Comparison of ENCODE assay signal across 2 cellular contexts in the genomic region with DNA sequence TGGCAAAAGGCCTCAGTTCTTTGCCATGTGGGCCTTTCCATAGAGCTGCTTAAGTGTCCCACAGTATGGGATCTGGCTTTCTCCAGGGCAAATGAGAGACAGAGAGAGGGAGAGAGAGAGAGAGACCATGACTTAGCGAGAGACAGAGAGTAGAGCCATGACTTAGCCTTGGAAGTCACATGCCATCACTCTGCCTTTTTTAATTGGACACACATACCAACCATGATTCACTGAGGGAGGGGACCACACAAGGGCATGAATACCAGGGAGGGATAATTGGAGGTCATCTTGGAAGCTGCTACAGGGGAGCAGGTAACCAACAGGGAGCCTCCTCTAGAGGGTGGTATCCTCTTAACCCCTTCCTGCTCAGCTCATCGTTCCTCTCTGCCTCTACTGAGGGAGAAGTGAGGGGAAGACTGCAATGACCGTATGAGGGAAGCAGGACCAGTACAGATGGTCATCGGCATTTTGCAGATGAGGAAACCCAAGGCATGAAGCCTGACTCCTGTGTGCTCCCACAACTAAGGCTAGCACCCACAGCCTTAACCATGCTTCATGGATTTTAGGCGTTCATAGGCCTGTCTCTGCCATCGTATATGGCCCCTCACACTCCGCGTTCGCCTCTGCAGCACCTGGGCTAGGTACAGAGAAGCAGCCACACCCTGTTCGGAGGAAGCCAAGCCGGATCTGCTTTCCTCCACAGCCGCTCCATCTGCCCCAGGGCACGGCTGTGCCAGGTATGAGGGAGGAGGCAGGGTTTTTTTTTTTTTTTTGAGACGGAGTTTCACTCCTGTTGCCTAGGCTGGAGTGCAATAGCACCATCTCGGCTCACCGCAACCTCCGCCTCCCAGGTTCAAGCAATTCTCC.
TF ChIP-seq lines count a peak whose summit lies in the region.

No MANE protein-coding gene starts in this region.

TF ChIP-seq in GM12878, 131 proteins besides CTCF, POLR2A, EP300 and RAD21:
- no peak for TF ChIP-seq SREBF2 (IDR thresholded peaks at IDR 0.05; ENCODE audit: low read length)
- 0 out of 2 replicates have a peak, but pooled peaks have one; percentile 26 for TF ChIP-seq POLR2AphosphoS2 (IDR thresholded peaks at IDR 0.05; ENCODE audit: low read depth, low read length)
- TF ChIP-seq, protein P1, sequence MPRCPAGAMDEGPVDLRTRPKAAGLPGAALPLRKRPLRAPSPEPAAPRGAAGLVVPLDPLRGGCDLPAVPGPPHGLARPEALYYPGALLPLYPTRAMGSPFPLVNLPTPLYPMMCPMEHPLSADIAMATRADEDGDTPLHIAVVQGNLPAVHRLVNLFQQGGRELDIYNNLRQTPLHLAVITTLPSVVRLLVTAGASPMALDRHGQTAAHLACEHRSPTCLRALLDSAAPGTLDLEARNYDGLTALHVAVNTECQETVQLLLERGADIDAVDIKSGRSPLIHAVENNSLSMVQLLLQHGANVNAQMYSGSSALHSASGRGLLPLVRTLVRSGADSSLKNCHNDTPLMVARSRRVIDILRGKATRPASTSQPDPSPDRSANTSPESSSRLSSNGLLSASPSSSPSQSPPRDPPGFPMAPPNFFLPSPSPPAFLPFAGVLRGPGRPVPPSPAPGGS (IDR thresholded peaks at IDR 0.05; ENCODE audit: borderline replicate concordance, insufficient read depth, low read depth, low read length, poor library complexity, severe bottlenecking): peak; percentile 25

TF ChIP-seq in SK-N-SH, 30 proteins besides CTCF, POLR2A, EP300 and RAD21:
- TF ChIP-seq NFIC (IDR thresholded peaks at IDR 0.05; ENCODE audit: borderline replicate concordance) (no peak), GABPA (IDR thresholded peaks at IDR 0.05; ENCODE audit: low read depth) (no peak), CHD2 (IDR thresholded peaks at IDR 0.05; ENCODE audit: low read length, partially characterized antibody) (no peak), NRF1 (IDR thresholded peaks at IDR 0.05; ENCODE audit: low read depth, low read length) (no peak), RCOR1 (IDR thresholded peaks at IDR 0.05; ENCODE audit: low read length) (no peak), JUND (IDR thresholded peaks at IDR 0.05) (no peak), FOXM1 (IDR thresholded peaks at IDR 0.05; ENCODE audit: low read depth) (no peak), MEF2A (IDR thresholded peaks at IDR 0.05; ENCODE audit: borderline replicate concordance, low read depth) (no peak), TCF12 (IDR thresholded peaks at IDR 0.05) (no peak), SIN3A (IDR thresholded peaks at IDR 0.05; ENCODE audit: borderline replicate concordance, low read depth, low read length) (no peak), MAX (IDR thresholded peaks at IDR 0.05; ENCODE audit: low read depth) (no peak)
- TF ChIP-seq, protein P2, sequence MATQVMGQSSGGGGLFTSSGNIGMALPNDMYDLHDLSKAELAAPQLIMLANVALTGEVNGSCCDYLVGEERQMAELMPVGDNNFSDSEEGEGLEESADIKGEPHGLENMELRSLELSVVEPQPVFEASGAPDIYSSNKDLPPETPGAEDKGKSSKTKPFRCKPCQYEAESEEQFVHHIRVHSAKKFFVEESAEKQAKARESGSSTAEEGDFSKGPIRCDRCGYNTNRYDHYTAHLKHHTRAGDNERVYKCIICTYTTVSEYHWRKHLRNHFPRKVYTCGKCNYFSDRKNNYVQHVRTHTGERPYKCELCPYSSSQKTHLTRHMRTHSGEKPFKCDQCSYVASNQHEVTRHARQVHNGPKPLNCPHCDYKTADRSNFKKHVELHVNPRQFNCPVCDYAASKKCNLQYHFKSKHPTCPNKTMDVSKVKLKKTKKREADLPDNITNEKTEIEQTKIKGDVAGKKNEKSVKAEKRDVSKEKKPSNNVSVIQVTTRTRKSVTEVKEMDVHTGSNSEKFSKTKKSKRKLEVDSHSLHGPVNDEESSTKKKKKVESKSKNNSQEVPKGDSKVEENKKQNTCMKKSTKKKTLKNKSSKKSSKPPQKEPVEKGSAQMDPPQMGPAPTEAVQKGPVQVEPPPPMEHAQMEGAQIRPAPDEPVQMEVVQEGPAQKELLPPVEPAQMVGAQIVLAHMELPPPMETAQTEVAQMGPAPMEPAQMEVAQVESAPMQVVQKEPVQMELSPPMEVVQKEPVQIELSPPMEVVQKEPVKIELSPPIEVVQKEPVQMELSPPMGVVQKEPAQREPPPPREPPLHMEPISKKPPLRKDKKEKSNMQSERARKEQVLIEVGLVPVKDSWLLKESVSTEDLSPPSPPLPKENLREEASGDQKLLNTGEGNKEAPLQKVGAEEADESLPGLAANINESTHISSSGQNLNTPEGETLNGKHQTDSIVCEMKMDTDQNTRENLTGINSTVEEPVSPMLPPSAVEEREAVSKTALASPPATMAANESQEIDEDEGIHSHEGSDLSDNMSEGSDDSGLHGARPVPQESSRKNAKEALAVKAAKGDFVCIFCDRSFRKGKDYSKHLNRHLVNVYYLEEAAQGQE (IDR thresholded peaks at IDR 0.05; ENCODE audit: low read depth, low read length): no peak
- TF ChIP-seq, protein P3, sequence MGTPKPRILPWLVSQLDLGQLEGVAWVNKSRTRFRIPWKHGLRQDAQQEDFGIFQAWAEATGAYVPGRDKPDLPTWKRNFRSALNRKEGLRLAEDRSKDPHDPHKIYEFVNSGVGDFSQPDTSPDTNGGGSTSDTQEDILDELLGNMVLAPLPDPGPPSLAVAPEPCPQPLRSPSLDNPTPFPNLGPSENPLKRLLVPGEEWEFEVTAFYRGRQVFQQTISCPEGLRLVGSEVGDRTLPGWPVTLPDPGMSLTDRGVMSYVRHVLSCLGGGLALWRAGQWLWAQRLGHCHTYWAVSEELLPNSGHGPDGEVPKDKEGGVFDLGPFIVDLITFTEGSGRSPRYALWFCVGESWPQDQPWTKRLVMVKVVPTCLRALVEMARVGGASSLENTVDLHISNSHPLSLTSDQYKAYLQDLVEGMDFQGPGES (IDR thresholded peaks at IDR 0.05; ENCODE audit: low read depth, low read length): no peak
